ENCODE assay signal across 10 cellular contexts in the genomic region with DNA sequence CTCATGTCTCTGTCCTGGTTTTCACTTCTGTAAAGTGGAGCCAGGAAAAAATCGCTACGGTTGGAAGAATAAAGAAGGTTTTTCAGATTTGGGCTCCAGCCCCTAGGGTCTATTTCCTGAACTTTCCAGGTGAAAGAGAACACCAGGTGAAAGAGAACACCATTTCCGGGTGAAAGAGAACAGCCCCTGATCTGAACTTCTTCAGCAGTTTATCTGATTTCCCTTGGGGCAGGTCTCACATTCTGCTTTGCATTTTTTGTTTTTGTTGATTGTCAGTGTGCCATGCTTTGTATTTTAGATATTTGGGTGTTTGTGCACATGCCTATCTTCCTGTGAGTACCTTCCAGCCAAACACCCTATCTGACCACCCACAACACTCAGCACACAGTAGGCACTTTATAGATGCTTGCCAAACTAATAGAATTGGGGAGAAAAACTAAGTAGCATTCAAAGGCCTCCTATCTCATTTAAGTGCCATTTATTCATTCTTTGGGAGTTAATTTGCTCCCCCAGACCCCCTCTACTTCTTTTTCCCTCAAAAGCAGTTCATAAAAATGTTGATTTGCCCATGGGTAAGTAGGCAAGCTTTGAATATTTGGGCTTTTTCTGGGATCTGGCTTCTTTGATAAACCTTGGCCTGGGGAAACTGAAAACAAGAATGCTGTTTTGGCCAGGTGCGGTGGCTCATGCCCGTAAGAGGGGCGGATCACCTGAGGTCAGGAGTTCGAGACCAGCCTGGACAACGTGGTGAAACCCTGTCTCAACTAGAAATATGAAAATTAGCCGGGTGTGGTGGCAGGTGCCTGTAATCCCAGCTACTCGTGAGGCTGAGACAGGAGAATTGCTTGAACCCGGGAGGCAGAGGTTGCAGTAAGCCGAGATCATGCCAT. TPM values are rescaled to one million over a fixed set of nuclear protein-coding genes. Genes with fewer than 3 reads are reported as not detected.
A peak's percentile ranks its signal among the peaks of the same experiment; 100 is the strongest.
DNase-seq lines count a peak whose midpoint lies in the region; ATAC-seq and TF ChIP-seq lines count a peak whose summit lies in the region.
"Had no signal": no experiment of that assay in that cellular context is flagged by ENCODE, and none has a peak within 500 bp of the region (broad histone marks: within the 10 kb centered on the region; RNA-seq: fewer than 3 reads in every experiment).

No MANE protein-coding gene starts in this region.

- CTCF ChIA-PET in HEK293 (lab: Yijun Ruan, JAX) = interaction anchor here (0.7 to 1.8 kb wide), 4 partner anchors 29 to 769 kb away, joined by 3 to 6 read pairs (median 4); no protein-coding TSS in a partner anchor

- TF ChIP-seq CTCF in HEK293 (tag by site-specific recombination; IDR thresholded peaks at IDR 0.05) (no peak), WI38 (IDR thresholded peaks at IDR 0.05; ENCODE audit: low read depth, low read length) (no peak), stomach (IDR thresholded peaks at IDR 0.05) (no peak), mucosa of descending colon (IDR thresholded peaks at IDR 0.05) (no peak)

- H3K27me3 ChIP-seq in iPS-18a (ENCODE audit: control insufficient read depth, insufficient read depth, low read length) (peaks cover 57% of the 10 kb centered on the region), stomach (peaks cover 0 to 41% (median 23%) of the 10 kb centered on the region in 3 donors)

- no peaks in the 10 kb centered on the region for H3K9me3 ChIP-seq in HEK293 (ENCODE audit: control insufficient read depth, insufficient read depth, low read depth, low read length)
- no peaks in the 10 kb centered on the region for H3K9me3 ChIP-seq in iPS-18a (ENCODE audit: control insufficient read depth, low read depth, low read length)
- H3K9me3 ChIP-seq in stomach = no peaks in the 10 kb centered on the region
- no peaks in the 10 kb centered on the region for H3K9me3 ChIP-seq in mucosa of descending colon

- DNase-seq in stomach = no peak
- no peak for DNase-seq in mucosa of descending colon
- DNase-seq: activated CD4-positive, alpha-beta T cell treated with anti-CD3 and anti-CD28 coated beads for 1 hour; activated naive CD8-positive, alpha-beta T cell treated with anti-CD3 and anti-CD28 coated beads, Interleukin-2, amount 10 ng/mL, durations not matched to agents 7 days and 5 days had no signal

- intact Hi-C loops in stomach (cut with DNase I; ENCODE audit: low total_unique reads) = no loop called here
- intact Hi-C loops in mucosa of descending colon (cut with DNase I, micrococcal nuclease) = no loop called here

- no peak for TF ChIP-seq EP300 in stomach (IDR thresholded peaks at IDR 0.05)

- H3K27ac ChIP-seq in HEK293 (ENCODE audit: extremely low read depth, low read depth, low read length) (no peak overlapping the region), iPS-18a (ENCODE audit: low read length) (no peak overlapping the region), stomach (peak overlapping the region in 4 of 5 donors; percentile 6 to 87 (median 84))

- ATAC-seq in GM19035 (IDR thresholded peaks at IDR 0.05; ENCODE audit: unreplicated experiment) (no peak), GM21528 (IDR thresholded peaks at IDR 0.05; ENCODE audit: low FRiP score, unreplicated experiment) (no peak), HG02973 (IDR thresholded peaks at IDR 0.05; ENCODE audit: unreplicated experiment) (no peak), mucosa of descending colon (no peak)

- 85 to 88% (median 86%) methylated on average over 12 of the region's 12 CpGs for WGBS in stomach, 5 donors

- TF ChIP-seq POLR2A in stomach (IDR thresholded peaks at IDR 0.05) = no peak

- POLR2A ChIA-PET in HEK293 (lab: Yijun Ruan, JAX) = interaction anchor here (1.4 kb wide), 2 partner anchors 72 to 172 kb away, joined by 3 to 7 read pairs; a partner anchor contains a TSS

- H3K4me1 ChIP-seq in HEK293 (ENCODE audit: control insufficient read depth, insufficient read depth, low read length) (no peaks in the 10 kb centered on the region), iPS-18a (ENCODE audit: control insufficient read depth, low read depth, low read length) (peaks cover 11% of the 10 kb centered on the region), stomach (peaks cover 26 to 67% (median 30%) of the 10 kb centered on the region in 4 donors), mucosa of descending colon (ENCODE audit: low read depth) (peaks cover 16% of the 10 kb centered on the region)

- no peak overlapping the region for H3K9ac ChIP-seq in iPS-18a (ENCODE audit: low read length)

- no peaks in the 10 kb centered on the region for H3K36me3 ChIP-seq in HEK293 (ENCODE audit: control insufficient read depth in 2 of 2, insufficient read depth in 1 of 2, low read length in 2 of 2)
- H3K36me3 ChIP-seq in iPS-18a (ENCODE audit: control insufficient read depth, low read depth, low read length) = no peaks in the 10 kb centered on the region
- no peaks in the 10 kb centered on the region for H3K36me3 ChIP-seq in stomach
- no peaks in the 10 kb centered on the region for H3K36me3 ChIP-seq in mucosa of descending colon (ENCODE audit: low read depth)

- H3K4me3 ChIP-seq in HEK293 (ENCODE audit: low read depth, low read length) = no peak overlapping the region
- H3K4me3 ChIP-seq in WI38 (ENCODE audit: low read depth, low read length) = peak overlapping the region; percentile 88
- H3K4me3 ChIP-seq in iPS-18a (ENCODE audit: low read length) = peak overlapping the region; percentile 79
- peak overlapping the region in 1 of 4 donors; percentile 70 for H3K4me3 ChIP-seq in stomach
- no peak overlapping the region for H3K4me3 ChIP-seq in mucosa of descending colon

TF ChIP-seq in HEK293, 187 proteins besides CTCF, POLR2A, EP300 and RAD21:
- TF ChIP-seq ZNF561 (tag by site-specific recombination; IDR thresholded peaks at IDR 0.05; ENCODE audit: borderline replicate concordance) (no peak), YY2 (tag by site-specific recombination; IDR thresholded peaks at IDR 0.05) (no peak), ZNF211 (tag by site-specific recombination; IDR thresholded peaks at IDR 0.05; ENCODE audit: low read depth) (no peak), ZNF664 (tag by site-specific recombination; IDR thresholded peaks at IDR 0.05) (peak; percentile 60), OSR2 (tag by site-specific recombination; IDR thresholded peaks at IDR 0.05) (0 out of 2 replicates have a peak, but pooled peaks have one; percentile 20)

RNA-seq across cellular contexts. Expression of a gene that starts 2.2 kb away (rescaled TPM):
- total RNA-seq in stomach (10 to 100 TPM in 4 of 5 donors, 1 to 10 TPM in 1; 8.2 to 33.0 (median 17.3) TPM), mucosa of descending colon (10 to 100 TPM; 13.7 to 64.3 (median 16.7) TPM)
- polyA plus RNA-seq in stomach = 1 to 10 TPM; 3.0 to 4.7 (median 4.7) TPM

RNA-seq across cellular contexts. Expression of a gene that starts 34.2 kb away (rescaled TPM):
- 1,000 to 10,000 TPM in 2 of 5 donors, 100 to 1,000 TPM in 3; 304 to 2,162 (median 853) TPM for total RNA-seq in stomach
- polyA plus RNA-seq in stomach = 100 to 1,000 TPM; 220 to 641 (median 274) TPM
- total RNA-seq in mucosa of descending colon = 1,000 to 10,000 TPM in 1 of 3 donors, 100 to 1,000 TPM in 2; 150 to 1,587 (median 214) TPM

Comparison
In these comparisons a context has a peak if more than half of its experiments do, and no peak if none do; other contexts are left out.
1. H3K27ac ChIP-seq: peak in stomach (4 of 5); none in HEK293 (single experiment) and iPS-18a (single experiment).
2. H3K4me3 ChIP-seq: peak in WI38 (single experiment) and iPS-18a (single experiment); none in HEK293 (single experiment) and mucosa of descending colon (single experiment).